ENCODE assay signal across 10 cellular contexts in genomic region chr16:24853830-24854229, GRCh38. TPM values are rescaled to one million over a fixed set of nuclear protein-coding genes. Genes with fewer than 3 reads are reported as not detected.
DNase-seq lines count a peak whose midpoint lies in the region; ATAC-seq, FAIRE-seq and TF ChIP-seq lines count a peak whose summit lies in the region.
"Had no signal": no experiment of that assay in that cellular context is flagged by ENCODE, and none has a peak within 500 bp of the region (broad histone marks: within the 10 kb centered on the region; RNA-seq: fewer than 3 reads in every experiment).

No MANE protein-coding gene starts in this region.

- no peak for TF ChIP-seq CTCF in HepG2 (CRISPR knock-in tag; IDR thresholded peaks at IDR 0.05)
- TF ChIP-seq CTCF in right lobe of liver (IDR thresholded peaks at IDR 0.05): no peak
- no peak for TF ChIP-seq CTCF in uterus (IDR thresholded peaks at IDR 0.05)
- TF ChIP-seq CTCF in Peyer's patch (IDR thresholded peaks at IDR 0.05): no peak

- TF ChIP-seq RAD21 in HepG2 (CRISPR knock-in tag; IDR thresholded peaks at IDR 0.05): no peak

- H3K9me3 Mint-ChIP-seq in activated naive CD4-positive, alpha-beta T cell treated with anti-CD3 and anti-CD28 coated beads, Interleukin-2, amount 10 ng/mL, durations not matched to agents 7 days and 5 days: no peaks in the 10 kb centered on the region
- H3K9me3 Mint-ChIP-seq: activated CD8-positive, alpha-beta T cell treated with anti-CD3 and anti-CD28 coated beads for 36 hours had no signal

- no peak overlapping the region for H3K27ac Mint-ChIP-seq in activated naive CD4-positive, alpha-beta T cell treated with anti-CD3 and anti-CD28 coated beads, Interleukin-2, amount 10 ng/mL, durations not matched to agents 7 days and 5 days
- H3K27ac Mint-ChIP-seq: activated CD8-positive, alpha-beta T cell treated with anti-CD3 and anti-CD28 coated beads for 36 hours had no signal

- no peak overlapping the region for H3K9ac ChIP-seq in HepG2 (ENCODE audit: insufficient read depth, low read depth, low read length)
- H3K9ac ChIP-seq: BLaER1 had no signal

- no peaks in the 10 kb centered on the region for H3K79me2 ChIP-seq in HepG2 (ENCODE audit: insufficient read depth, low read length)

- peak overlapping the region; percentile 38 for H3K4me2 ChIP-seq in HepG2 (ENCODE audit: low read depth, low read length)
- H3K4me2 ChIP-seq: BLaER1 had no signal

- TF ChIP-seq POLR2A in HepG2 (IDR thresholded peaks at IDR 0.05; ENCODE audit: insufficient read depth in 1 of 2, low read depth in 2 of 2, low read length in 2 of 2): no peak
- no peak for TF ChIP-seq POLR2A in right lobe of liver (IDR thresholded peaks at IDR 0.05)
- no peak for TF ChIP-seq POLR2A in uterus (IDR thresholded peaks at IDR 0.05)
- no peak for TF ChIP-seq POLR2A in Peyer's patch (IDR thresholded peaks at IDR 0.05)

- no peak for FAIRE-seq in HepG2 (lab: Jason Lieb, UNC)

- DNase-seq in HepG2 (ENCODE audit: low spot score) (no peak), right lobe of liver (no peak), astrocyte of the hippocampus (ENCODE audit: low read depth, low spot score) (peak; percentile 58), inferior parietal cortex (ENCODE audit: extremely low spot score) (peak; percentile 77), uterus (peak; percentile 27 to 32), Peyer's patch (no peak), T-helper 1 cell (no peak)
- DNase-seq in activated naive CD4-positive, alpha-beta T cell treated with anti-CD3 and anti-CD28 coated beads, Interleukin-2, amount 10 ng/mL, durations not matched to agents 7 days and 5 days: no peak
- DNase-seq: activated CD8-positive, alpha-beta T cell treated with anti-CD3 and anti-CD28 coated beads for 36 hours had no signal

- 25% methylated on average over 16 of the region's 18 CpGs for WGBS in HepG2 (ENCODE audit: low lambda C conversion rate)
- no CpG with 5 or more reads among the region's 18 CpGs for WGBS in right lobe of liver (ENCODE audit: insufficient coverage, low coverage, low lambda C conversion rate, missing lambda C conversion rate)

- no peaks in the 10 kb centered on the region for H3K4me1 Mint-ChIP-seq in activated naive CD4-positive, alpha-beta T cell treated with anti-CD3 and anti-CD28 coated beads, Interleukin-2, amount 10 ng/mL, durations not matched to agents 7 days and 5 days

- CTCF ChIA-PET in HepG2 (lab: Yijun Ruan, JAX; ENCODE audit: low intra/inter-chr PET ratio, low total read pairs): no interaction called here
- CTCF ChIA-PET in activated naive CD4-positive, alpha-beta T cell treated with anti-CD3 and anti-CD28 coated beads, Interleukin-2, amount 10 ng/mL, durations not matched to agents 7 days and 5 days (lab: Charles Lee): no interaction called here

- H2AFZ ChIP-seq in HepG2 (ENCODE audit: low read length): no peak overlapping the region

- H3K4me1 ChIP-seq in HepG2 (ENCODE audit: insufficient read depth, low read length) (peaks cover 18% of the 10 kb centered on the region), right lobe of liver (peaks cover 0 to under 1% (median 0%) of the 10 kb centered on the region in 4 donors), uterus (no peaks in the 10 kb centered on the region), Peyer's patch (peaks cover 0 to 22% (median 0%) of the 10 kb centered on the region in 4 donors)
- H3K4me1 ChIP-seq: BLaER1 had no signal

- H3K27ac ChIP-seq in HepG2 (ENCODE audit: extremely low read length, insufficient read depth, low read length): no peak overlapping the region
- H3K27ac ChIP-seq in right lobe of liver: no peak overlapping the region
- H3K27ac ChIP-seq in uterus: no peak overlapping the region
- no peak overlapping the region for H3K27ac ChIP-seq in Peyer's patch
- H3K27ac ChIP-seq: BLaER1 had no signal

- no peaks in the 10 kb centered on the region for H4K20me1 ChIP-seq in HepG2 (ENCODE audit: insufficient read depth, low read length)
- H4K20me1 ChIP-seq: BLaER1 had no signal

- H3K4me3 ChIP-seq in HepG2 (replicated peaks in 1 of 3; ENCODE audit: insufficient read depth in 1 of 3, low read depth in 2 of 3, low read length in 3 of 3) (peak overlapping the region in 1 of 3 experiments; percentile 2; a peak in 1 of 6 replicates), right lobe of liver (no peak overlapping the region), uterus (no peak overlapping the region), Peyer's patch (no peak overlapping the region)
- H3K4me3 ChIP-seq: BLaER1 had no signal

- no TSS peak for BruUV-seq in HepG2 (replicated peaks; lab: Mats Ljungman, UMichigan)

- no peak overlapping the region for H3K4me3 Mint-ChIP-seq in activated naive CD4-positive, alpha-beta T cell treated with anti-CD3 and anti-CD28 coated beads, Interleukin-2, amount 10 ng/mL, durations not matched to agents 7 days and 5 days
- H3K4me3 Mint-ChIP-seq: activated CD8-positive, alpha-beta T cell treated with anti-CD3 and anti-CD28 coated beads for 36 hours had no signal

- ATAC-seq in HepG2 (peak; percentile 64), right lobe of liver (no peak)
- ATAC-seq: activated CD8-positive, alpha-beta T cell treated with anti-CD3 and anti-CD28 coated beads for 36 hours had no signal

- H3K36me3 ChIP-seq in HepG2 (replicated peaks in 1 of 2; ENCODE audit: control insufficient read depth in 1 of 2, insufficient read depth in 2 of 2, low read length in 2 of 2) (no peaks in the 10 kb centered on the region), right lobe of liver (no peaks in the 10 kb centered on the region), uterus (no peaks in the 10 kb centered on the region), Peyer's patch (no peaks in the 10 kb centered on the region)
- H3K36me3 ChIP-seq: BLaER1 had no signal

- H3K9me3 ChIP-seq in HepG2 (ENCODE audit: low read length): no peaks in the 10 kb centered on the region
- H3K9me3 ChIP-seq in right lobe of liver: no peaks in the 10 kb centered on the region
- no peaks in the 10 kb centered on the region for H3K9me3 ChIP-seq in uterus
- no peaks in the 10 kb centered on the region for H3K9me3 ChIP-seq in Peyer's patch
- H3K9me3 ChIP-seq: BLaER1 had no signal

- H3K27me3 Mint-ChIP-seq in activated naive CD4-positive, alpha-beta T cell treated with anti-CD3 and anti-CD28 coated beads, Interleukin-2, amount 10 ng/mL, durations not matched to agents 7 days and 5 days: peaks cover 13% of the 10 kb centered on the region

- intact Hi-C loops in HepG2 (cut with micrococcal nuclease; ENCODE audit: unreplicated experiment): no loop called here
- intact Hi-C loops in right lobe of liver (cut with DNase I): no loop called here
- intact Hi-C loops in uterus (cut with DNase I; ENCODE audit: low total_unique reads): no loop called here

- H3K36me3 Mint-ChIP-seq in activated naive CD4-positive, alpha-beta T cell treated with anti-CD3 and anti-CD28 coated beads, Interleukin-2, amount 10 ng/mL, durations not matched to agents 7 days and 5 days: no peaks in the 10 kb centered on the region

- POLR2A ChIA-PET in HepG2 (lab: Yijun Ruan, JAX): no interaction called here

- no peak for TF ChIP-seq EP300 in HepG2 (IDR thresholded peaks at IDR 0.05; ENCODE audit: low read depth in 2 of 2, low read length in 2 of 2)
- no peak for TF ChIP-seq EP300 in HepG2 (CRISPR knock-in tag; IDR thresholded peaks at IDR 0.05; ENCODE audit: borderline replicate concordance)

- in situ Hi-C loops in HepG2 (cut with HindIII; ENCODE audit: extremely low pct_ligation_motif_present, low pct_unique_long_range_greater_than_20kb): no loop called here

- H3K27me3 ChIP-seq in HepG2 (ENCODE audit: control insufficient read depth in 1 of 2, insufficient read depth in 2 of 2, low read length in 2 of 2) (no peaks in the 10 kb centered on the region), right lobe of liver (no peaks in the 10 kb centered on the region), uterus (no peaks in the 10 kb centered on the region), Peyer's patch (no peaks in the 10 kb centered on the region)
- H3K27me3 ChIP-seq: BLaER1 had no signal

TF ChIP-seq in HepG2, 621 proteins besides CTCF, POLR2A, EP300 and RAD21 (continues in another document):
- 0 out of 2 replicates have a peak, but pooled peaks have one; percentile 33 for TF ChIP-seq PCBP1 (IDR thresholded peaks at IDR 0.05; ENCODE audit: borderline replicate concordance, low read depth, low read length)

RNA-seq across cellular contexts. Expression of gene SLC5A11, which starts 8.1 kb away (rescaled TPM):
- total RNA-seq in HepG2 (2016; rRNA removed; fragmentation: Illumina TruSeq; extraction: Trizol): 1.7 and 3.3 TPM in 2 replicates
- total RNA-seq in HepG2 (2016; cell fraction: cytosol; rRNA removed; fragmentation: Illumina TruSeq; extraction: Trizol; ENCODE audit: low read depth): 0.44 and 1.0 TPM in 2 replicates
- total RNA-seq in HepG2 (2016; cell fraction: insoluble cytoplasmic fraction; rRNA removed; fragmentation: Illumina TruSeq; extraction: Trizol): 1.3 and 3.5 TPM in 2 replicates
- total RNA-seq in HepG2 (2016; cell fraction: membrane; rRNA removed; fragmentation: Illumina TruSeq; extraction: Trizol): 0.86 and 0.93 TPM in 2 replicates
- total RNA-seq in HepG2 (2016; cell fraction: nucleus; rRNA removed; fragmentation: Illumina TruSeq; extraction: Trizol): 4.1 and 5.6 TPM in 2 replicates
- 1.2 and 1.7 TPM in 2 replicates for polyA plus RNA-seq in HepG2 (2011; rRNA removed)
- 0.36 and 0.38 TPM in 2 replicates for polyA plus RNA-seq in HepG2 (2011; cell fraction: cytosol; rRNA removed)
- polyA plus RNA-seq in HepG2 (2011; cell fraction: nucleus; rRNA removed): 4.5 and 4.8 TPM in 2 replicates
- 0.80 and 1.3 TPM in 2 replicates for polyA plus RNA-seq in HepG2 (2012)
- polyA plus RNA-seq in HepG2 (2016; cell fraction: cytosol; fragmentation: Illumina TruSeq; extraction: Trizol; ENCODE audit: low read depth): 0.45 and 0.52 TPM in 2 replicates
- polyA plus RNA-seq in HepG2 (2016; cell fraction: insoluble cytoplasmic fraction; fragmentation: Illumina TruSeq; extraction: Trizol; ENCODE audit: low read depth): 1.1 and 1.2 TPM in 2 replicates
- 1.1 and 1.3 TPM in 2 replicates for polyA plus RNA-seq in HepG2 (2016; cell fraction: membrane; fragmentation: Illumina TruSeq; extraction: Trizol; ENCODE audit: low read depth)
- polyA plus RNA-seq in HepG2 (2016; cell fraction: nucleus; fragmentation: Illumina TruSeq; extraction: Trizol; ENCODE audit: insufficient read depth, low read depth): 5.5 and 5.7 TPM in 2 replicates
- polyA minus RNA-seq in HepG2 (2011; rRNA and poly(A)+ RNA removed; ENCODE audit: low replicate concordance): 0.77 and 1.0 TPM in 2 replicates
- polyA minus RNA-seq in HepG2 (2011; cell fraction: cytosol; rRNA and poly(A)+ RNA removed): 0.49 TPM in 1 of 2 replicates, not detected in the other
- 2.5 and 3.5 TPM in 2 replicates for polyA minus RNA-seq in HepG2 (2011; cell fraction: nucleus; rRNA and poly(A)+ RNA removed)
- total RNA-seq in right lobe of liver: 1 to 10 TPM in 4 of 6 experiments, under 1 TPM in 2; 0.43 to 1.6 (median 1.2) TPM
- total RNA-seq in uterus: not detected
- 100 to 1,000 TPM in 2 of 4 donors, 10 to 100 TPM in 1, 1 to 10 TPM in 1; 1.7 to 138 (median 88.6) TPM for total RNA-seq in Peyer's patch

Comparison
In these comparisons a context has a peak if more than half of its experiments do, and no peak if none do; other contexts are left out.
1. DNase-seq: peak in astrocyte of the hippocampus (single experiment), inferior parietal cortex (single experiment) and uterus (2 of 2); none in HepG2 (single experiment), right lobe of liver (0 of 3), Peyer's patch (0 of 3), activated naive CD4-positive, alpha-beta T cell treated with anti-CD3 and anti-CD28 coated beads, Interleukin-2, amount 10 ng/mL, durations not matched to agents 7 days and 5 days (single experiment) and T-helper 1 cell (0 of 5).